Comparison of ENCODE assay signal across 11 cellular contexts in genomic region chr5:87243161-87243877, GRCh38. TPM values are rescaled to one million over a fixed set of nuclear protein-coding genes. Genes with fewer than 3 reads are reported as not detected.
DNase-seq lines count a peak whose midpoint lies in the region; FAIRE-seq and TF ChIP-seq lines count a peak whose summit lies in the region.
"Had no signal": no experiment of that assay in that cellular context is flagged by ENCODE, and none has a peak within 500 bp of the region (broad histone marks: within the 10 kb centered on the region; RNA-seq: fewer than 3 reads in every experiment).

No MANE protein-coding gene starts in this region.

- H3K27ac Mint-ChIP-seq in Caco-2 (ENCODE audit: unreplicated experiment): no peak overlapping the region
- H3K27ac Mint-ChIP-seq: activated CD4-positive, alpha-beta T cell treated with anti-CD3 and anti-CD28 coated beads for 36 hours had no signal

- POLR2A ChIA-PET in Caco-2 (lab: Charles Lee): no interaction called here

- no peak overlapping the region for H3K27ac ChIP-seq in kidney (ENCODE audit: low read depth in 2 of 2, low read length in 2 of 2)

- peaks cover 3% of the 10 kb centered on the region for H3K27me3 Mint-ChIP-seq in Caco-2 (ENCODE audit: insufficient read depth, unreplicated experiment)
- H3K27me3 Mint-ChIP-seq: activated CD4-positive, alpha-beta T cell treated with anti-CD3 and anti-CD28 coated beads for 36 hours had no signal

- DNase-seq in GM12865 (ENCODE audit: low read depth) (peak; percentile 28), OCI-M1 (lab: John Stamatoyannopoulos, UW) (peak; percentile 46), fibroblast of gingiva (ENCODE audit: low read depth) (peak; percentile 83), retinal pigment epithelial cell (ENCODE audit: low read depth) (peak; percentile 42), GM19238 (ENCODE audit: insufficient read length, low spot score) (no peak), kidney (no peak), Caco-2 (no peak)
- no peak for DNase-seq in activated CD4-positive, alpha-beta T cell treated with anti-CD3 and anti-CD28 coated beads for 48 hours
- DNase-seq: activated CD4-positive, alpha-beta T cell treated with anti-CD3 and anti-CD28 coated beads for 36 hours; caudate nucleus had no signal

- H3K9ac ChIP-seq in kidney (ENCODE audit: low read length in 2 of 2): no peak overlapping the region

- no peak overlapping the region for H3K4me3 Mint-ChIP-seq in Caco-2 (ENCODE audit: unreplicated experiment)
- H3K4me3 Mint-ChIP-seq: activated CD4-positive, alpha-beta T cell treated with anti-CD3 and anti-CD28 coated beads for 36 hours had no signal

- H3K4me3 ChIP-seq in GM12865 (ENCODE audit: low read depth, low read length) (no peak overlapping the region), retinal pigment epithelial cell (ENCODE audit: low read length) (no peak overlapping the region), kidney (ENCODE audit: low read length in 2 of 2) (no peak overlapping the region), Caco-2 (ENCODE audit: low read depth, low read length) (no peak overlapping the region)
- H3K4me3 ChIP-seq: tibial nerve had no signal

- no peaks in the 10 kb centered on the region for H3K9me3 ChIP-seq in kidney (ENCODE audit: control insufficient read depth in 1 of 2, low read length in 2 of 2)
- H3K9me3 ChIP-seq in Caco-2: no peaks in the 10 kb centered on the region
- H3K9me3 ChIP-seq: tibial nerve had no signal

- no peaks in the 10 kb centered on the region for H3K4me1 Mint-ChIP-seq in Caco-2 (ENCODE audit: low read depth, unreplicated experiment)

- TF ChIP-seq CTCF in GM12865 (IDR thresholded peaks at IDR 0.05; ENCODE audit: insufficient read depth, low read depth, low read length, missing control alignments) (no peak), retinal pigment epithelial cell (conservative IDR thresholded peaks at IDR 0.05; ENCODE audit: low read depth, low read length) (no peak), kidney (IDR thresholded peaks at IDR 0.05; ENCODE audit: borderline replicate concordance, extremely low read depth, insufficient read depth) (no peak), Caco-2 (IDR thresholded peaks at IDR 0.05; ENCODE audit: insufficient read depth in 1 of 2, low read depth in 1 of 2, low read length in 1 of 2, severe bottlenecking in 1 of 2, unreplicated experiment in 1 of 2) (no peak)

- H3K9me3 Mint-ChIP-seq in Caco-2 (ENCODE audit: unreplicated experiment): no peaks in the 10 kb centered on the region

- intact Hi-C loops in kidney (cut with DNase I): no loop called here
- intact Hi-C loops in Caco-2 (cut with micrococcal nuclease; ENCODE audit: unreplicated experiment): no loop called here

- peaks cover 0 to 2% of the 10 kb centered on the region in 2 donors for H3K4me1 ChIP-seq in kidney (ENCODE audit: control insufficient read depth in 1 of 2, insufficient read depth in 1 of 2, low read depth in 1 of 2, low read length in 2 of 2)
- no peaks in the 10 kb centered on the region for H3K4me1 ChIP-seq in Caco-2
- H3K4me1 ChIP-seq: tibial nerve had no signal

- CTCF ChIA-PET in Caco-2 (lab: Charles Lee): no interaction called here

- FAIRE-seq in kidney (lab: Jason Lieb, UNC): no peak

- BruUV-seq in Caco-2 (replicated peaks; lab: Mats Ljungman, UMichigan): no TSS peak

- no peaks in the 10 kb centered on the region for H3K36me3 ChIP-seq in kidney (ENCODE audit: control insufficient read depth in 1 of 2, insufficient read depth in 2 of 2, low read length in 2 of 2)
- no peaks in the 10 kb centered on the region for H3K36me3 ChIP-seq in Caco-2 (ENCODE audit: control insufficient read depth, insufficient read depth, low read length)
- H3K36me3 ChIP-seq: tibial nerve had no signal

- H3K27me3 ChIP-seq in Caco-2 (replicated peaks; ENCODE audit: control insufficient read depth, insufficient read depth, low read length): no peaks in the 10 kb centered on the region; the same call in 1 of the 2 replicates
- H3K27me3 ChIP-seq: tibial nerve had no signal

- no peaks in the 10 kb centered on the region for H3K36me3 Mint-ChIP-seq in Caco-2 (ENCODE audit: insufficient read depth, unreplicated experiment)

RNA-seq across cellular contexts. Expression of gene RASA1, which starts 24.4 kb away (rescaled TPM):
- 25.5 TPM for total RNA-seq in kidney
- 9.9 TPM for polyA plus RNA-seq in kidney (ENCODE audit: insufficient read depth, low read depth, low replicate concordance)
- total RNA-seq in Caco-2 (2022): 23.0 and 24.4 TPM in 2 replicates

Comparison
In these comparisons a context has a peak if more than half of its experiments do, and no peak if none do; other contexts are left out.
1. DNase-seq: peak in GM12865 (single experiment), OCI-M1 (single experiment), fibroblast of gingiva (single experiment) and retinal pigment epithelial cell (single experiment); none in activated CD4-positive, alpha-beta T cell treated with anti-CD3 and anti-CD28 coated beads for 48 hours (single experiment), GM19238 (single experiment), kidney (single experiment) and Caco-2 (0 of 2).